Comparison of ENCODE assay signal across 10 cellular contexts in the genomic region with DNA sequence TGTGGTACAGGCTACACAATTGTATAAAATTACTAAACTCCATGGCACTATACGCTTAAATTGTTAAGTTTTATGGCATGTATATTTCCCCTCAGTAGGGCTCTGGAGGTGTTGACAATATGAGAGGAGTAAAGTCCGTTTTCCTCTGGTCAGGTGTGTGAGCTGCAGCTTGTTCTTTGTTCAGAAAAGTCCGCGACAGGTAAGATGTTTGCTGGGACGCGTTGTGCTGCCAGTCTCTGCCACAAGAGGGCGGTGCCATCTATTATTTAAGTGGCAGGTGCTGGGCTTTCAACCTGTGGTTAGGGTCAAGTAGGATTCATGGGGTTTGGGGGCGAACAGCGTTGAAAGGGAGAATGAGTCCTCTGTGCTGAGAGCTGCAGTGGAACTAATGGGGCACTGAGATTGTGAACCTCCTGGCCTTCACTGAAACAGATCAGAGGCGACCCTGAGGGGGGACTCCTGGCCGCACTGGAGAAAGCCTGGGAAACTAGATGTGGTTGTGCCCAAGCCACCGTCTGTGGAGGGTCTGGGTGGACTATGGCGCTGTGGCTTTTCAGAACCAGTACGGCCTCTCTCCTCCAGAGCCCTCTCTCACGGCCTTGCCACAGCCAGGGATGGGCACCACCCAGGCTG.
DNase-seq lines count a peak whose midpoint lies in the region; ATAC-seq, FAIRE-seq and TF ChIP-seq lines count a peak whose summit lies in the region.
"Had no signal": no experiment of that assay in that cellular context is flagged by ENCODE, and none has a peak within 500 bp of the region (broad histone marks: within the 10 kb centered on the region; RNA-seq: fewer than 3 reads in every experiment).

No MANE protein-coding gene starts in this region.

- no peaks in the 10 kb centered on the region for H3K79me1 ChIP-seq in trophoblast cell (ENCODE audit: low read length)

- peaks cover 9% of the 10 kb centered on the region for H3K4me1 ChIP-seq in neural progenitor cell
- no peaks in the 10 kb centered on the region for H3K4me1 ChIP-seq in trophoblast cell (ENCODE audit: control insufficient read depth in 1 of 2, insufficient read depth in 2 of 2, low read length in 2 of 2)
- H3K4me1 ChIP-seq: HAP-1 had no signal

- peaks cover 8% of the 10 kb centered on the region for H3K4me1 Mint-ChIP-seq in brain
- peaks cover 21% of the 10 kb centered on the region for H3K4me1 Mint-ChIP-seq in neural progenitor cell

- H3K18ac ChIP-seq in trophoblast cell (ENCODE audit: low read length), result no peak overlapping the region

- no peak overlapping the region for H4K91ac ChIP-seq in trophoblast cell (ENCODE audit: low read depth, low read length)

- no peak overlapping the region for H3K14ac ChIP-seq in trophoblast cell (ENCODE audit: low read length)

- H2AFZ ChIP-seq in neural progenitor cell (replicated peaks), result no peak overlapping the region
- no peak overlapping the region for H2AFZ ChIP-seq in trophoblast cell (ENCODE audit: insufficient read depth, low read length, poor library complexity)

- H3K23ac ChIP-seq in trophoblast cell (ENCODE audit: low read length), result no peak overlapping the region

- H3K27ac ChIP-seq in neural progenitor cell (no peak overlapping the region), trophoblast cell (ENCODE audit: low read depth, low read length) (no peak overlapping the region)

- H3F3A ChIP-seq in neural progenitor cell (ENCODE audit: low read depth), result peaks cover 12% of the 10 kb centered on the region

- H3K27me3 Mint-ChIP-seq in brain (peaks cover 12% of the 10 kb centered on the region), neural progenitor cell (ENCODE audit: insufficient read depth, low read depth) (peaks cover 13% of the 10 kb centered on the region)

- no peak overlapping the region for H3K4me3 Mint-ChIP-seq in brain
- H3K4me3 Mint-ChIP-seq in neural progenitor cell, result no peak overlapping the region

- H4K12ac ChIP-seq in trophoblast cell (ENCODE audit: low read depth, low read length), result no peak overlapping the region

- H3K79me2 ChIP-seq in neural progenitor cell (ENCODE audit: low read depth) (no peaks in the 10 kb centered on the region), trophoblast cell (ENCODE audit: control insufficient read depth, insufficient read depth, low read length, poor library complexity) (no peaks in the 10 kb centered on the region)

- ATAC-seq in GM18873 (IDR thresholded peaks at IDR 0.05; ENCODE audit: low FRiP score, unreplicated experiment) (no peak), HG03095 (IDR thresholded peaks at IDR 0.05; ENCODE audit: unreplicated experiment) (no peak)

- H3K9me3 Mint-ChIP-seq in brain (peaks cover 3 to 92% (median 10%) of the 10 kb centered on the region in 5 experiments), neural progenitor cell (peaks cover 19% of the 10 kb centered on the region)

- H3K36me3 ChIP-seq in neural progenitor cell (no peaks in the 10 kb centered on the region), trophoblast cell (ENCODE audit: control insufficient read depth in 1 of 2, insufficient read depth in 2 of 2, low read length in 2 of 2) (no peaks in the 10 kb centered on the region)
- H3K36me3 ChIP-seq: HAP-1 had no signal

- H3K4me2 ChIP-seq in neural progenitor cell (no peak overlapping the region), trophoblast cell (ENCODE audit: low read length) (no peak overlapping the region)

- TF ChIP-seq CTCF in brain (conservative IDR thresholded peaks at IDR 0.05) (peak; percentile 47 to 76), neural progenitor cell (IDR thresholded peaks at IDR 0.05) (peak; percentile 91)

- no peak overlapping the region for H4K8ac ChIP-seq in trophoblast cell (ENCODE audit: low read depth, low read length)

- H3K9ac ChIP-seq in neural progenitor cell, result no peak overlapping the region
- no peak overlapping the region for H3K9ac ChIP-seq in trophoblast cell (ENCODE audit: low read length)

- no peak for FAIRE-seq in GM12892 (lab: Jason Lieb, UNC)
- FAIRE-seq: bronchial epithelial cell had no signal

- no peaks in the 10 kb centered on the region for H4K20me1 ChIP-seq in neural progenitor cell (ENCODE audit: low read depth)

- H3K27ac Mint-ChIP-seq in brain (peak overlapping the region in 2 of 5 experiments; percentile 55 to 64), neural progenitor cell (no peak overlapping the region)

- H2BK12ac ChIP-seq in trophoblast cell (ENCODE audit: low read length), result no peak overlapping the region

- H3K27me3 ChIP-seq in neural progenitor cell, result peaks cover 11% of the 10 kb centered on the region
- H3K27me3 ChIP-seq in trophoblast cell (ENCODE audit: insufficient read depth, low read length), result no peaks in the 10 kb centered on the region

- H3K4ac ChIP-seq in trophoblast cell (ENCODE audit: low read depth, low read length), result no peak overlapping the region

- no peak overlapping the region for H2AK5ac ChIP-seq in trophoblast cell (ENCODE audit: low read length)

- H3K9me3 ChIP-seq in neural progenitor cell (ENCODE audit: low read depth) (no peaks in the 10 kb centered on the region), trophoblast cell (ENCODE audit: insufficient read depth, low read depth, low read length) (peaks cover 9% of the 10 kb centered on the region)
- H3K9me3 ChIP-seq: HAP-1 had no signal

- H2BK5ac ChIP-seq in trophoblast cell (ENCODE audit: low read depth, low read length, poor library complexity), result no peak overlapping the region

- H3K4me3 ChIP-seq in neural progenitor cell, result no peak overlapping the region
- no peak overlapping the region for H3K4me3 ChIP-seq in trophoblast cell (ENCODE audit: low read depth, low read length)
- H3K4me3 ChIP-seq: HAP-1 had no signal

- H3K36me3 Mint-ChIP-seq in brain (no peaks in the 10 kb centered on the region), neural progenitor cell (peaks cover 63% of the 10 kb centered on the region)

- TF ChIP-seq POLR2A in GM12892 (IDR thresholded peaks at IDR 0.05; ENCODE audit: low read depth, low read length), result no peak

- H2BK120ac ChIP-seq in trophoblast cell (ENCODE audit: insufficient read depth, low read length, poor library complexity), result no peak overlapping the region

- DNase-seq in AML-193 (lab: John Stamatoyannopoulos, UW), result peak; percentile 1 to 2
- DNase-seq in GM12892 (ENCODE audit: insufficient read length), result peak; percentile 36
- DNase-seq in NCI-H526 treated with DMSO at 0.1 percent for 48 hours (lab: John Stamatoyannopoulos, UW), result peak; percentile 48
- DNase-seq in neural progenitor cell (ENCODE audit: low spot score), result peak; percentile 69
- no peak for DNase-seq in trophoblast cell

- WGBS in trophoblast cell (ENCODE audit: extremely low coverage, insufficient coverage, insufficient read length), result no CpG with 5 or more reads among the region's 15 CpGs

Comparison
In these comparisons a context has a peak if more than half of its experiments do, and no peak if none do; other contexts are left out.
1. DNase-seq: peak in AML-193 (2 of 2), GM12892 (single experiment), NCI-H526 treated with DMSO at 0.1 percent for 48 hours (single experiment) and neural progenitor cell (single experiment); none in trophoblast cell (0 of 2).